ENCODE assay signal across 17 cellular contexts in the genomic region with DNA sequence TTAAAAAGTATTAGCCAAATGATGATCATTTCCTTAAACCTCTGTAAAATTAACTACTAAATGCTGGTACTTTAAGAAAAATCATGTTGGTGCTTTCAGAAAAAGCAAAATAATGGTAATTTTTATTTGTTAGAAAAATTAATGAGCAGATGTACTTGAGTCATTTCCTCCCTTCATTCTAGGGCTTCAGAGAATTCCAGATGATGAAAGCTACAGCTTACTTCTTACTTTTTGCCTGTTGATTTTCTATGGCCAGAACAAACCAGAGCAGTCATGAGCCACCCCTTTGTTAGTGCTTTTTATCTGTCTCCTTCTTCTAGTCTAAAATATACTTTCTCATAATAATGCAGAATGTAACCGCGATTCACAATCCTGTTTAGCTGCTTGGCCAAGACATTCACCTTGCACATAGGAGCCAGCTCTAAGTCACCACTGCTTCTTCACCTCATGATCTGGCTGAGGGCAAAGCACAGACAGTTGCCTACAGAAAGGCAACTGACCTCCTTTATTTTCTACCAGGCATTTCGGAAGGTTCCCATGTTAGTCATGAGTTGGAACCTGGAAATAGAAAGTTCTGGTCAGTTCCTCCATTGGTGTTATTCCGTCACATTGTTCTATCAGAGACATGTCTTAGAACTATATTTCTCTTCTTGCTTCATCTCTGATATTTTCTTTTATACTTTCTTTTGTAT. TPM values are rescaled to one million over a fixed set of nuclear protein-coding genes. Genes with fewer than 3 reads are reported as not detected.
"Had no signal": no experiment of that assay in that cellular context is flagged by ENCODE, and none has a peak within 500 bp of the region (broad histone marks: within the 10 kb centered on the region; RNA-seq: fewer than 3 reads in every experiment).

No MANE protein-coding gene starts in this region.

- ATAC-seq: activated T-cell treated with anti-CD3 and anti-CD28 coated beads, Interleukin-2, amount 50 U/mL, for 4 hours; sciatic nerve; stimulated activated effector memory CD8-positive, alpha-beta T cell treated with anti-CD3 and anti-CD28 coated beads, Interleukin-12 subunit alpha, Interleukin-12 subunit beta, amount 100 ng/mL, for 72 hours had no signal

- H3K9me3 ChIP-seq: esophagus muscularis mucosa, prostate gland had no signal

- H3K4me3 ChIP-seq: esophagus muscularis mucosa, prostate gland had no signal

- H3K27ac ChIP-seq: esophagus muscularis mucosa, prostate gland, WERI-Rb-1 had no signal

- DNase-seq: activated CD4-positive, alpha-beta T cell treated with anti-CD3 and anti-CD28 coated beads, Interleukin-2, amount 50 U/mL, for 48 hours; activated effector memory CD4-positive, alpha-beta T cell treated with Interleukin-2 at 50 U/mL for 16 hours; activated naive CD4-positive, alpha-beta T cell treated with anti-CD3 and anti-CD28 coated beads, Interleukin-2, amount 50 U/mL, for 16 hours; activated T-cell treated with anti-CD3 and anti-CD28 coated beads, Interleukin-2, amount 50 U/mL, for 4 hours; foreskin melanocyte; head of caudate nucleus; stimulated activated CD4-positive, alpha-beta T cell treated with anti-CD3 and anti-CD28 coated beads, Interleukin-12 subunit alpha, Interleukin-12 subunit beta, amount 100 ng/mL, for 4 hours; stimulated activated CD4-positive, alpha-beta T cell treated with anti-CD3 and anti-CD28 coated beads, Interleukin-2, amount 100 ng/mL, for 24 hours; WERI-Rb-1 had no signal

- H3K36me3 ChIP-seq: esophagus muscularis mucosa, prostate gland, WERI-Rb-1 had no signal

- H3K4me1 ChIP-seq: prostate gland had no signal

- H3K27me3 ChIP-seq: esophagus muscularis mucosa had no signal

RNA-seq across cellular contexts. Expression of a gene that starts 43.5 kb away (rescaled TPM):
- total RNA-seq: activated T-cell treated with anti-CD3 and anti-CD28 coated beads, Interleukin-2, amount 50 U/mL, for 4 hours; esophagus muscularis mucosa; lower leg skin; mesenteric fat pad; osteoblast; prostate gland; ureter had no signal
